Comparison of ENCODE assay signal across 1 cellular context in the genomic region with DNA sequence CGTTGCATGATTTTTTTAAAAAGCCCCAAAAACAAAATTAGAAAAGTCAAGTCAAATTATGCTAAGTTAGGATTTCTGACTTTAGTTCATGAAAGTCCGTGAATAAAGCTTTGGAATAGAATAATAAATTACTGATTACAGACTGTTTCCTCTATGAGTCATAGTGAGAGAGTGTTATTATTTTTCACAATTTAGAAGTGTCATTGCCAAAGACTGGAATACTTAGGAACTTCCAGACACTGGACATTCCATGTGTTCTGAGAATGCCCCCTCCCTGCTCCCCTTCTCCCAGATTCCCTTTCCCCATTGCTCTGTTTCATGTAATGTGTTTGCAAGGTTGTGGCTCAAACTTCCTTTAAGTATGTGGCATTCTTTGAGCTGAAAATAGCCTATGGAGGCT.
TF ChIP-seq lines count a peak whose summit lies in the region.

No MANE protein-coding gene starts in this region.

TF ChIP-seq in GM12878, 131 proteins besides CTCF, POLR2A, EP300 and RAD21 (continued from another document and continues in another):
- TF ChIP-seq, protein P1, sequence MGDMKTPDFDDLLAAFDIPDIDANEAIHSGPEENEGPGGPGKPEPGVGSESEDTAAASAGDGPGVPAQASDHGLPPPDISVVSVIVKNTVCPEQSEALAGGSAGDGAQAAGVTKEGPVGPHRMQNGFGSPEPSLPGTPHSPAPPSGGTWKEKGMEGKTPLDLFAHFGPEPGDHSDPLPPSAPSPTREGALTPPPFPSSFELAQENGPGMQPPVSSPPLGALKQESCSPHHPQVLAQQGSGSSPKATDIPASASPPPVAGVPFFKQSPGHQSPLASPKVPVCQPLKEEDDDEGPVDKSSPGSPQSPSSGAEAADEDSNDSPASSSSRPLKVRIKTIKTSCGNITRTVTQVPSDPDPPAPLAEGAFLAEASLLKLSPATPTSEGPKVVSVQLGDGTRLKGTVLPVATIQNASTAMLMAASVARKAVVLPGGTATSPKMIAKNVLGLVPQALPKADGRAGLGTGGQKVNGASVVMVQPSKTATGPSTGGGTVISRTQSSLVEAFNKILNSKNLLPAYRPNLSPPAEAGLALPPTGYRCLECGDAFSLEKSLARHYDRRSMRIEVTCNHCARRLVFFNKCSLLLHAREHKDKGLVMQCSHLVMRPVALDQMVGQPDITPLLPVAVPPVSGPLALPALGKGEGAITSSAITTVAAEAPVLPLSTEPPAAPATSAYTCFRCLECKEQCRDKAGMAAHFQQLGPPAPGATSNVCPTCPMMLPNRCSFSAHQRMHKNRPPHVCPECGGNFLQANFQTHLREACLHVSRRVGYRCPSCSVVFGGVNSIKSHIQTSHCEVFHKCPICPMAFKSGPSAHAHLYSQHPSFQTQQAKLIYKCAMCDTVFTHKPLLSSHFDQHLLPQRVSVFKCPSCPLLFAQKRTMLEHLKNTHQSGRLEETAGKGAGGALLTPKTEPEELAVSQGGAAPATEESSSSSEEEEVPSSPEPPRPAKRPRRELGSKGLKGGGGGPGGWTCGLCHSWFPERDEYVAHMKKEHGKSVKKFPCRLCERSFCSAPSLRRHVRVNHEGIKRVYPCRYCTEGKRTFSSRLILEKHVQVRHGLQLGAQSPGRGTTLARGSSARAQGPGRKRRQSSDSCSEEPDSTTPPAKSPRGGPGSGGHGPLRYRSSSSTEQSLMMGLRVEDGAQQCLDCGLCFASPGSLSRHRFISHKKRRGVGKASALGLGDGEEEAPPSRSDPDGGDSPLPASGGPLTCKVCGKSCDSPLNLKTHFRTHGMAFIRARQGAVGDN (IDR thresholded peaks at IDR 0.05): no peak
- TF ChIP-seq RCOR1 (conservative IDR thresholded peaks at IDR 0.05; ENCODE audit: low read depth, low read length): no peak
- TF ChIP-seq, protein P2, sequence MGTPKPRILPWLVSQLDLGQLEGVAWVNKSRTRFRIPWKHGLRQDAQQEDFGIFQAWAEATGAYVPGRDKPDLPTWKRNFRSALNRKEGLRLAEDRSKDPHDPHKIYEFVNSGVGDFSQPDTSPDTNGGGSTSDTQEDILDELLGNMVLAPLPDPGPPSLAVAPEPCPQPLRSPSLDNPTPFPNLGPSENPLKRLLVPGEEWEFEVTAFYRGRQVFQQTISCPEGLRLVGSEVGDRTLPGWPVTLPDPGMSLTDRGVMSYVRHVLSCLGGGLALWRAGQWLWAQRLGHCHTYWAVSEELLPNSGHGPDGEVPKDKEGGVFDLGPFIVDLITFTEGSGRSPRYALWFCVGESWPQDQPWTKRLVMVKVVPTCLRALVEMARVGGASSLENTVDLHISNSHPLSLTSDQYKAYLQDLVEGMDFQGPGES (IDR thresholded peaks at IDR 0.05): no peak
- TF ChIP-seq SREBF2 (IDR thresholded peaks at IDR 0.05; ENCODE audit: low read length): no peak
- TF ChIP-seq, protein P3, sequence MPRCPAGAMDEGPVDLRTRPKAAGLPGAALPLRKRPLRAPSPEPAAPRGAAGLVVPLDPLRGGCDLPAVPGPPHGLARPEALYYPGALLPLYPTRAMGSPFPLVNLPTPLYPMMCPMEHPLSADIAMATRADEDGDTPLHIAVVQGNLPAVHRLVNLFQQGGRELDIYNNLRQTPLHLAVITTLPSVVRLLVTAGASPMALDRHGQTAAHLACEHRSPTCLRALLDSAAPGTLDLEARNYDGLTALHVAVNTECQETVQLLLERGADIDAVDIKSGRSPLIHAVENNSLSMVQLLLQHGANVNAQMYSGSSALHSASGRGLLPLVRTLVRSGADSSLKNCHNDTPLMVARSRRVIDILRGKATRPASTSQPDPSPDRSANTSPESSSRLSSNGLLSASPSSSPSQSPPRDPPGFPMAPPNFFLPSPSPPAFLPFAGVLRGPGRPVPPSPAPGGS (IDR thresholded peaks at IDR 0.05; ENCODE audit: borderline replicate concordance, insufficient read depth, low read depth, low read length, poor library complexity, severe bottlenecking): no peak
- TF ChIP-seq HDAC2 (IDR thresholded peaks at IDR 0.05): no peak
- TF ChIP-seq, protein P4, sequence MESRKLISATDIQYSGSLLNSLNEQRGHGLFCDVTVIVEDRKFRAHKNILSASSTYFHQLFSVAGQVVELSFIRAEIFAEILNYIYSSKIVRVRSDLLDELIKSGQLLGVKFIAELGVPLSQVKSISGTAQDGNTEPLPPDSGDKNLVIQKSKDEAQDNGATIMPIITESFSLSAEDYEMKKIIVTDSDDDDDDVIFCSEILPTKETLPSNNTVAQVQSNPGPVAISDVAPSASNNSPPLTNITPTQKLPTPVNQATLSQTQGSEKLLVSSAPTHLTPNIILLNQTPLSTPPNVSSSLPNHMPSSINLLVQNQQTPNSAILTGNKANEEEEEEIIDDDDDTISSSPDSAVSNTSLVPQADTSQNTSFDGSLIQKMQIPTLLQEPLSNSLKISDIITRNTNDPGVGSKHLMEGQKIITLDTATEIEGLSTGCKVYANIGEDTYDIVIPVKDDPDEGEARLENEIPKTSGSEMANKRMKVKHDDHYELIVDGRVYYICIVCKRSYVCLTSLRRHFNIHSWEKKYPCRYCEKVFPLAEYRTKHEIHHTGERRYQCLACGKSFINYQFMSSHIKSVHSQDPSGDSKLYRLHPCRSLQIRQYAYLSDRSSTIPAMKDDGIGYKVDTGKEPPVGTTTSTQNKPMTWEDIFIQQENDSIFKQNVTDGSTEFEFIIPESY (IDR thresholded peaks at IDR 0.05): no peak
- TF ChIP-seq LARP7 (IDR thresholded peaks at IDR 0.05): no peak
- no peak for TF ChIP-seq NFYA (IDR thresholded peaks at IDR 0.05; ENCODE audit: borderline replicate concordance, low read depth, low read length)
- no peak for TF ChIP-seq MYB (IDR thresholded peaks at IDR 0.05; ENCODE audit: borderline replicate concordance, low read depth, low read length)
- TF ChIP-seq, protein P5, sequence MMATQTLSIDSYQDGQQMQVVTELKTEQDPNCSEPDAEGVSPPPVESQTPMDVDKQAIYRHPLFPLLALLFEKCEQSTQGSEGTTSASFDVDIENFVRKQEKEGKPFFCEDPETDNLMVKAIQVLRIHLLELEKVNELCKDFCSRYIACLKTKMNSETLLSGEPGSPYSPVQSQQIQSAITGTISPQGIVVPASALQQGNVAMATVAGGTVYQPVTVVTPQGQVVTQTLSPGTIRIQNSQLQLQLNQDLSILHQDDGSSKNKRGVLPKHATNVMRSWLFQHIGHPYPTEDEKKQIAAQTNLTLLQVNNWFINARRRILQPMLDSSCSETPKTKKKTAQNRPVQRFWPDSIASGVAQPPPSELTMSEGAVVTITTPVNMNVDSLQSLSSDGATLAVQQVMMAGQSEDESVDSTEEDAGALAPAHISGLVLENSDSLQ (IDR thresholded peaks at IDR 0.05): no peak
- no peak for TF ChIP-seq POU2F2 (IDR thresholded peaks at IDR 0.05; ENCODE audit: borderline replicate concordance, low read depth, low read length)
- peak; percentile 37; the same call in 1 of the 2 replicates for TF ChIP-seq JUND (IDR thresholded peaks at IDR 0.05; ENCODE audit: low read depth, low read length)
- TF ChIP-seq PML (IDR thresholded peaks at IDR 0.05; ENCODE audit: low read length): no peak
- TF ChIP-seq, protein P6, sequence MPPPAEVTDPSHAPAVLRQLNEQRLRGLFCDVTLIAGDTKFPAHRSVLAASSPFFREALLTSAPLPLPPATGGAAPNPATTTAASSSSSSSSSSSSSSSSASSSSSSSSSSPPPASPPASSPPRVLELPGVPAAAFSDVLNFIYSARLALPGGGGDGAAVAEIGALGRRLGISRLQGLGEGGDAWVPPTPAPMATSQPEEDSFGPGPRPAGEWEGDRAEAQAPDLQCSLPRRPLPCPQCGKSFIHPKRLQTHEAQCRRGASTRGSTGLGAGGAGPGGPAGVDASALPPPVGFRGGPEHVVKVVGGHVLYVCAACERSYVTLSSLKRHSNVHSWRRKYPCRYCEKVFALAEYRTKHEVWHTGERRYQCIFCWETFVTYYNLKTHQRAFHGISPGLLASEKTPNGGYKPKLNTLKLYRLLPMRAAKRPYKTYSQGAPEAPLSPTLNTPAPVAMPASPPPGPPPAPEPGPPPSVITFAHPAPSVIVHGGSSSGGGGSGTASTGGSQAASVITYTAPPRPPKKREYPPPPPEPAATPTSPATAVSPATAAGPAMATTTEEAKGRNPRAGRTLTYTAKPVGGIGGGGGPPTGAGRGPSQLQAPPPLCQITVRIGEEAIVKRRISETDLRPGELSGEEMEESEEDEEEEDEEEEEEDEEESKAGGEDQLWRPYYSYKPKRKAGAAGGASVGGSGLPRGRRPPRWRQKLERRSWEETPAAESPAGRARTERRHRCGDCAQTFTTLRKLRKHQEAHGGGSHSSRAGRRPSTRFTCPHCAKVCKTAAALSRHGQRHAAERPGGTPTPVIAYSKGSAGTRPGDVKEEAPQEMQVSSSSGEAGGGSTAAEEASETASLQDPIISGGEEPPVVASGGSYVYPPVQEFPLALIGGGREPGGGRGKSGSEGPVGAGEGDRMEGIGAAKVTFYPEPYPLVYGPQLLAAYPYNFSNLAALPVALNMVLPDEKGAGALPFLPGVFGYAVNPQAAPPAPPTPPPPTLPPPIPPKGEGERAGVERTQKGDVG (CRISPR knock-in tag; IDR thresholded peaks at IDR 0.05): no peak
- TF ChIP-seq CHD1 (IDR thresholded peaks at IDR 0.05; ENCODE audit: low read depth, low read length): no peak
- no peak for TF ChIP-seq FOXM1 (IDR thresholded peaks at IDR 0.05; ENCODE audit: low read depth, low read length)
- no peak for TF ChIP-seq ASH2L (IDR thresholded peaks at IDR 0.05; ENCODE audit: borderline replicate concordance, low read depth)
- no peak for TF ChIP-seq EGR1 (IDR thresholded peaks at IDR 0.05; ENCODE audit: borderline replicate concordance in 1 of 2, low read depth in 2 of 2, low read length in 2 of 2)
- TF ChIP-seq BCL11A (IDR thresholded peaks at IDR 0.05; ENCODE audit: low read depth, low read length): no peak
- no peak for TF ChIP-seq MXI1 (IDR thresholded peaks at IDR 0.05; ENCODE audit: low read depth, low read length)
- peak; percentile 49; the same call in 1 of the 2 replicates for TF ChIP-seq GATAD2B (conservative IDR thresholded peaks at IDR 0.05; ENCODE audit: low read depth)
- no peak for TF ChIP-seq KAT2A (conservative IDR thresholded peaks at IDR 0.05; ENCODE audit: control insufficient read depth, low read depth, low read length)
- TF ChIP-seq CREM (IDR thresholded peaks at IDR 0.05; ENCODE audit: low read depth): no peak
- TF ChIP-seq, protein P7, sequence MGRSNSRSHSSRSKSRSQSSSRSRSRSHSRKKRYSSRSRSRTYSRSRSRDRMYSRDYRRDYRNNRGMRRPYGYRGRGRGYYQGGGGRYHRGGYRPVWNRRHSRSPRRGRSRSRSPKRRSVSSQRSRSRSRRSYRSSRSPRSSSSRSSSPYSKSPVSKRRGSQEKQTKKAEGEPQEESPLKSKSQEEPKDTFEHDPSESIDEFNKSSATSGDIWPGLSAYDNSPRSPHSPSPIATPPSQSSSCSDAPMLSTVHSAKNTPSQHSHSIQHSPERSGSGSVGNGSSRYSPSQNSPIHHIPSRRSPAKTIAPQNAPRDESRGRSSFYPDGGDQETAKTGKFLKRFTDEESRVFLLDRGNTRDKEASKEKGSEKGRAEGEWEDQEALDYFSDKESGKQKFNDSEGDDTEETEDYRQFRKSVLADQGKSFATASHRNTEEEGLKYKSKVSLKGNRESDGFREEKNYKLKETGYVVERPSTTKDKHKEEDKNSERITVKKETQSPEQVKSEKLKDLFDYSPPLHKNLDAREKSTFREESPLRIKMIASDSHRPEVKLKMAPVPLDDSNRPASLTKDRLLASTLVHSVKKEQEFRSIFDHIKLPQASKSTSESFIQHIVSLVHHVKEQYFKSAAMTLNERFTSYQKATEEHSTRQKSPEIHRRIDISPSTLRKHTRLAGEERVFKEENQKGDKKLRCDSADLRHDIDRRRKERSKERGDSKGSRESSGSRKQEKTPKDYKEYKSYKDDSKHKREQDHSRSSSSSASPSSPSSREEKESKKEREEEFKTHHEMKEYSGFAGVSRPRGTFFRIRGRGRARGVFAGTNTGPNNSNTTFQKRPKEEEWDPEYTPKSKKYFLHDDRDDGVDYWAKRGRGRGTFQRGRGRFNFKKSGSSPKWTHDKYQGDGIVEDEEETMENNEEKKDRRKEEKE (IDR thresholded peaks at IDR 0.05): no peak
- TF ChIP-seq, protein P8, sequence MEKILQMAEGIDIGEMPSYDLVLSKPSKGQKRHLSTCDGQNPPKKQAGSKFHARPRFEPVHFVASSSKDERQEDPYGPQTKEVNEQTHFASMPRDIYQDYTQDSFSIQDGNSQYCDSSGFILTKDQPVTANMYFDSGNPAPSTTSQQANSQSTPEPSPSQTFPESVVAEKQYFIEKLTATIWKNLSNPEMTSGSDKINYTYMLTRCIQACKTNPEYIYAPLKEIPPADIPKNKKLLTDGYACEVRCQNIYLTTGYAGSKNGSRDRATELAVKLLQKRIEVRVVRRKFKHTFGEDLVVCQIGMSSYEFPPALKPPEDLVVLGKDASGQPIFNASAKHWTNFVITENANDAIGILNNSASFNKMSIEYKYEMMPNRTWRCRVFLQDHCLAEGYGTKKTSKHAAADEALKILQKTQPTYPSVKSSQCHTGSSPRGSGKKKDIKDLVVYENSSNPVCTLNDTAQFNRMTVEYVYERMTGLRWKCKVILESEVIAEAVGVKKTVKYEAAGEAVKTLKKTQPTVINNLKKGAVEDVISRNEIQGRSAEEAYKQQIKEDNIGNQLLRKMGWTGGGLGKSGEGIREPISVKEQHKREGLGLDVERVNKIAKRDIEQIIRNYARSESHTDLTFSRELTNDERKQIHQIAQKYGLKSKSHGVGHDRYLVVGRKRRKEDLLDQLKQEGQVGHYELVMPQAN (conservative IDR thresholded peaks at IDR 0.05): no peak
- TF ChIP-seq, protein P9, sequence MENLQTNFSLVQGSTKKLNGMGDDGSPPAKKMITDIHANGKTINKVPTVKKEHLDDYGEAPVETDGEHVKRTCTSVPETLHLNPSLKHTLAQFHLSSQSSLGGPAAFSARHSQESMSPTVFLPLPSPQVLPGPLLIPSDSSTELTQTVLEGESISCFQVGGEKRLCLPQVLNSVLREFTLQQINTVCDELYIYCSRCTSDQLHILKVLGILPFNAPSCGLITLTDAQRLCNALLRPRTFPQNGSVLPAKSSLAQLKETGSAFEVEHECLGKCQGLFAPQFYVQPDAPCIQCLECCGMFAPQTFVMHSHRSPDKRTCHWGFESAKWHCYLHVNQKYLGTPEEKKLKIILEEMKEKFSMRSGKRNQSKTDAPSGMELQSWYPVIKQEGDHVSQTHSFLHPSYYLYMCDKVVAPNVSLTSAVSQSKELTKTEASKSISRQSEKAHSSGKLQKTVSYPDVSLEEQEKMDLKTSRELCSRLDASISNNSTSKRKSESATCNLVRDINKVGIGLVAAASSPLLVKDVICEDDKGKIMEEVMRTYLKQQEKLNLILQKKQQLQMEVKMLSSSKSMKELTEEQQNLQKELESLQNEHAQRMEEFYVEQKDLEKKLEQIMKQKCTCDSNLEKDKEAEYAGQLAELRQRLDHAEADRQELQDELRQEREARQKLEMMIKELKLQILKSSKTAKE (IDR thresholded peaks at IDR 0.05; ENCODE audit: low read depth, poor library complexity, severe bottlenecking): no peak
- TF ChIP-seq YY1 (IDR thresholded peaks at IDR 0.05; ENCODE audit: low read depth, low read length): no peak
- no peak for TF ChIP-seq ZNF207 (IDR thresholded peaks at IDR 0.05; ENCODE audit: borderline replicate concordance)
